In genomic region chr3:183515968-183516851, GRCh38 we compare ENCODE assay signal across 9 cellular contexts. TPM values are rescaled to one million over a fixed set of nuclear protein-coding genes. Genes with fewer than 3 reads are reported as not detected.
DNase-seq lines count a peak whose midpoint lies in the region; ATAC-seq, FAIRE-seq and TF ChIP-seq lines count a peak whose summit lies in the region.
"Had no signal": no experiment of that assay in that cellular context is flagged by ENCODE, and none has a peak within 500 bp of the region (broad histone marks: within the 10 kb centered on the region; RNA-seq: fewer than 3 reads in every experiment).

No MANE protein-coding gene starts in this region.

- FAIRE-seq in small intestine (lab: Jason Lieb, UNC) = no peak

- no peak for DNase-seq in A673 (ENCODE audit: low spot score)
- peak; percentile 89 for DNase-seq in Jurkat, Clone E6-1 (ENCODE audit: low read depth, low spot score)
- peak; percentile 33 for DNase-seq in activated T-cell treated with anti-CD3 and anti-CD28 coated beads for 4 hours
- DNase-seq in small intestine = peak; percentile 28
- DNase-seq in RPMI8226 = no peak
- no peak for DNase-seq in ascending aorta (ENCODE audit: low spot score in 2 of 2)
- no peak for DNase-seq in GDM1 (lab: John Stamatoyannopoulos, UW)

- H3K36me3 ChIP-seq in A673 (ENCODE audit: insufficient read depth, low read length, poor library complexity, severe bottlenecking) (no peaks in the 10 kb centered on the region), small intestine (ENCODE audit: control insufficient read depth in 2 of 2, insufficient read depth in 2 of 2, low read length in 2 of 2) (no peaks in the 10 kb centered on the region), ascending aorta (no peaks in the 10 kb centered on the region)

- CTCF ChIA-PET in A673 (lab: Charles Lee) = no interaction called here

- H3K9me3 ChIP-seq in A673 (ENCODE audit: low read depth, low read length, poor library complexity, severe bottlenecking) (no peaks in the 10 kb centered on the region), small intestine (ENCODE audit: control insufficient read depth, low read depth) (no peaks in the 10 kb centered on the region), ascending aorta (no peaks in the 10 kb centered on the region)

- H3K27me3 ChIP-seq in A673 (replicated peaks; ENCODE audit: insufficient read depth, low read depth, low read length, poor library complexity) (no peaks in the 10 kb centered on the region), small intestine (ENCODE audit: control insufficient read depth in 2 of 2, insufficient read depth in 2 of 2, low read length in 2 of 2) (no peaks in the 10 kb centered on the region), ascending aorta (no peaks in the 10 kb centered on the region)

- BruUV-seq in A673 (replicated peaks; lab: Mats Ljungman, UMichigan) = no TSS peak

- POLR2A ChIA-PET in A673 (lab: Charles Lee; ENCODE audit: low non-redundant PET) = no interaction called here

- 0 out of 2 replicates have a peak, but pooled peaks have one; percentile 7 for TF ChIP-seq CTCF in A673 (conservative IDR thresholded peaks at IDR 0.05; ENCODE audit: low read depth, low read length)
- TF ChIP-seq CTCF in ascending aorta (IDR thresholded peaks at IDR 0.05) = no peak

- WGBS in small intestine, 3 donors = 70 to 87% (median 77%) methylated on average over 9 of the region's 9 CpGs

- H3K4me3 ChIP-seq in A673 (ENCODE audit: low read depth, low read length, poor library complexity, severe bottlenecking) (no peak overlapping the region), small intestine (ENCODE audit: low read depth in 1 of 2, low read length in 2 of 2) (no peak overlapping the region), ascending aorta (no peak overlapping the region)
- H3K4me3 ChIP-seq in Jurkat, Clone E6-1 (ENCODE audit: low read length) = no peak overlapping the region

- H3K27ac ChIP-seq in A673 (ENCODE audit: low read depth, low read length, poor library complexity, severe bottlenecking) = no peak overlapping the region
- peak overlapping the region in 1 of 2 donors; percentile 77 for H3K27ac ChIP-seq in small intestine (ENCODE audit: low read depth in 1 of 2, low read length in 1 of 2)
- H3K27ac ChIP-seq in ascending aorta = no peak overlapping the region

- H3K4me1 ChIP-seq in A673 (ENCODE audit: insufficient read depth, low read length, poor library complexity, severe bottlenecking) (no peaks in the 10 kb centered on the region), small intestine (ENCODE audit: control insufficient read depth in 2 of 2, insufficient read depth in 1 of 2, low read depth in 1 of 2, low read length in 1 of 2) (peaks cover 2% of the 10 kb centered on the region in 2 donors), ascending aorta (no peaks in the 10 kb centered on the region)

- peak; percentile 68 for ATAC-seq in GM21381 (IDR thresholded peaks at IDR 0.05; ENCODE audit: unreplicated experiment)

- intact Hi-C loops in A673 (cut with micrococcal nuclease; ENCODE audit: unreplicated experiment) (no loop called here), ascending aorta (cut with DNase I) (no loop called here)

RNA-seq across cellular contexts. Expression of gene KLHL6, which starts 39.3 kb away (rescaled TPM):
- not detected in 2 replicates for total RNA-seq in A673 (2021)
- polyA plus RNA-seq in Jurkat, Clone E6-1 (2012; ENCODE audit: insufficient read depth, insufficient read length) = 1.5 TPM
- 1 to 10 TPM in 2 of 3 donors, under 1 TPM in 1; 0.22 to 2.0 (median 1.1) TPM for polyA plus RNA-seq in small intestine
- 1.5 TPM for total RNA-seq in ascending aorta
- polyA plus RNA-seq: BJ had no signal

Comparison
In these comparisons a context has a peak if more than half of its experiments do, and no peak if none do; other contexts are left out.
1. DNase-seq: peak in Jurkat, Clone E6-1 (single experiment), activated T-cell treated with anti-CD3 and anti-CD28 coated beads for 4 hours (single experiment) and small intestine (single experiment); none in A673 (single experiment), RPMI8226 (single experiment), ascending aorta (0 of 2) and GDM1 (single experiment).